Comparison of ENCODE assay signal across 21 cellular contexts in genomic region chr1:86324423-86324822, GRCh38.
"Had no signal": no experiment of that assay in that cellular context is flagged by ENCODE, and none has a peak within 500 bp of the region (broad histone marks: within the 10 kb centered on the region; RNA-seq: fewer than 3 reads in every experiment).

No MANE protein-coding gene starts in this region.

- H3K9ac ChIP-seq: SK-N-SH had no signal

- DNase-seq: KBM-7, NCI-H1048, NCI-H1105, NCI-H1417 treated with DMSO at 0.1 percent for 48 hours, NCI-H146, NCI-H1694 treated with DMSO at 0.1 percent for 48 hours, NCI-H1930, NCI-H2081, NCI-H2107, NCI-H2227 treated with DMSO at 0.1 percent for 48 hours, NCI-H524, NCI-H526 treated with DMSO at 0.1 percent for 48 hours, NCI-H748 treated with DMSO at 0.1 percent for 48 hours, PC-3, SHP77, SK-N-SH, SW 1271, T-cell had no signal

- ATAC-seq: Panc1, PC-3, T-cell had no signal

- H3K27ac ChIP-seq: HL-60, RWPE1 had no signal

- H3K9me2 ChIP-seq: SK-N-SH had no signal

- H3K9me3 ChIP-seq: SK-N-SH had no signal

- H3K4me2 ChIP-seq: SK-N-SH had no signal
